ENCODE assay signal across 10 cellular contexts in the genomic region with DNA sequence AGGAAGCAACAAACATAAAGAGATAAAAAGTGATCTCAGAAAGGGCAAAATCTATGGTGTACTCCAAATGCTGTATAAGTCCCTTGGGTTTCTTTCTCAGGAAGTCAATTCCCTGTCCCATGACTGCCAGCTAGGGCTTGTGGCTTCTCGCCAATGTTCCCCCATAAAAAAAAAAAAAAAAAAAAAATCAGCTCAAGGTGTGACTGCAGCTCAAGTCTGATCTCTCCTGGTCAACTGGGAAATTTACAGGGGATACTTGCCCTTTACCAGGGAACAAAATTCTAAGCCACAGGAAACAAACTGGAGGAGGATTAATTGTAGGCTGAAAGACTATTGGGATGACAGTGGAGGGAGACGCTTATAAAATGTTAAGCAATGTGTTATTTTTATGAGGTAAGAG.
A peak's percentile ranks its signal among the peaks of the same experiment; 100 is the strongest.
DNase-seq lines count a peak whose midpoint lies in the region; ATAC-seq and TF ChIP-seq lines count a peak whose summit lies in the region.
"Had no signal": no experiment of that assay in that cellular context is flagged by ENCODE, and none has a peak within 500 bp of the region (broad histone marks: within the 10 kb centered on the region; RNA-seq: fewer than 3 reads in every experiment).

No MANE protein-coding gene starts in this region.

- peaks cover 10% of the 10 kb centered on the region for H3K4me1 Mint-ChIP-seq in chondrocyte (ENCODE audit: low read depth)

- CTCF ChIA-PET in SK-N-SH (lab: Yijun Ruan, JAX) = interaction anchor here (0.8 to 2.1 kb wide), 6 partner anchors 19 to 385 kb away, joined by 3 to 7 read pairs (median 4); no protein-coding TSS in a partner anchor

- H4K20me1 ChIP-seq in SK-N-SH (ENCODE audit: insufficient read depth) = no peaks in the 10 kb centered on the region

- no peak overlapping the region for H3K4me3 ChIP-seq in SK-N-SH (ENCODE audit: low read depth in 2 of 2, low read length in 1 of 2)
- H3K4me3 ChIP-seq in retinal pigment epithelial cell (ENCODE audit: low read length) = no peak overlapping the region

- H3K4me1 ChIP-seq in SK-N-SH (ENCODE audit: control insufficient read depth in 1 of 2, insufficient read depth in 2 of 2, low read depth in 1 of 2, low read length in 1 of 2) = peaks cover 9 to 18% of the 10 kb centered on the region in 2 experiments

- no peaks in the 10 kb centered on the region for H3K36me3 Mint-ChIP-seq in chondrocyte (ENCODE audit: low read depth)
- H3K36me3 Mint-ChIP-seq: CD8-positive, alpha-beta memory T cell had no signal

- H3K27ac Mint-ChIP-seq in chondrocyte (ENCODE audit: unreplicated experiment) = no peak overlapping the region

- peaks cover 7% of the 10 kb centered on the region for H3F3A ChIP-seq in SK-N-SH (replicated peaks; ENCODE audit: insufficient read depth)

- H3K36me3 ChIP-seq in SK-N-SH (replicated peaks in 1 of 2; ENCODE audit: control insufficient read depth in 1 of 2, insufficient read depth in 2 of 2, low read length in 1 of 2) = no peaks in the 10 kb centered on the region

- H3K27me3 ChIP-seq in SK-N-SH (ENCODE audit: insufficient read depth) = no peaks in the 10 kb centered on the region

- H3K9me3 Mint-ChIP-seq in chondrocyte (ENCODE audit: low read depth) = no peaks in the 10 kb centered on the region
- H3K9me3 Mint-ChIP-seq: CD8-positive, alpha-beta memory T cell had no signal

- H3K9me2 ChIP-seq in SK-N-SH = no peaks in the 10 kb centered on the region

- H3K9me3 ChIP-seq in SK-N-SH = no peaks in the 10 kb centered on the region

- POLR2A ChIA-PET in SK-N-SH (lab: Yijun Ruan, JAX) = no interaction called here

- no peaks in the 10 kb centered on the region for H3K79me2 ChIP-seq in SK-N-SH (ENCODE audit: insufficient read depth)

- WGBS in SK-N-SH (ENCODE audit: low lambda C conversion rate) = 88% methylated on average over 2 of the region's 2 CpGs

- no peak overlapping the region for H3K4me2 ChIP-seq in SK-N-SH

- no peak overlapping the region for H3K27ac ChIP-seq in SK-N-SH (ENCODE audit: low read depth in 2 of 2, low read length in 1 of 2)

- no peak overlapping the region for H3K4me3 Mint-ChIP-seq in chondrocyte (ENCODE audit: unreplicated experiment)
- H3K4me3 Mint-ChIP-seq: CD8-positive, alpha-beta memory T cell had no signal

- peak; percentile 35; the same call in 1 of the 2 replicates for TF ChIP-seq CTCF in SK-N-SH (IDR thresholded peaks at IDR 0.05)
- peak; percentile 64 for TF ChIP-seq CTCF in chondrocyte (IDR thresholded peaks at IDR 0.05)
- TF ChIP-seq CTCF in retinal pigment epithelial cell (conservative IDR thresholded peaks at IDR 0.05; ENCODE audit: low read depth, low read length) = peak; percentile 55

- peak; percentile 56 for TF ChIP-seq RAD21 in SK-N-SH (IDR thresholded peaks at IDR 0.05; ENCODE audit: low read length)

- DNase-seq in SK-N-SH (peak; percentile 42), NCI-H1105 (lab: John Stamatoyannopoulos, UW) (peak; percentile 3), chondrocyte (ENCODE audit: low spot score) (no peak), retinal pigment epithelial cell (ENCODE audit: low read depth) (no peak), anterior cingulate cortex (lab: John Stamatoyannopoulos, UW) (no peak), NCI-H1048 (lab: John Stamatoyannopoulos, UW) (no peak)
- no peak for DNase-seq in activated CD4-positive, alpha-beta T cell treated with anti-CD3 and anti-CD28 coated beads for 1 hour
- DNase-seq: CD8-positive, alpha-beta memory T cell had no signal

- no peak for TF ChIP-seq EP300 in SK-N-SH (IDR thresholded peaks at IDR 0.05; ENCODE audit: borderline replicate concordance in 1 of 2, low read depth in 1 of 2, low read length in 1 of 2)

- H3K27me3 Mint-ChIP-seq in chondrocyte (ENCODE audit: low read depth) = no peaks in the 10 kb centered on the region

- ATAC-seq in SK-N-SH treated with all-trans-retinoic acid at 6 μM for 48 hours = no peak
- ATAC-seq: Right ventricle myocardium inferior had no signal

- no peak overlapping the region for H3K9ac ChIP-seq in SK-N-SH

- no peak overlapping the region for H2AFZ ChIP-seq in SK-N-SH (ENCODE audit: low read depth)

TF ChIP-seq in SK-N-SH, 30 proteins besides CTCF, POLR2A, EP300 and RAD21:
- no peak for TF ChIP-seq SMC3 (IDR thresholded peaks at IDR 0.05; ENCODE audit: low read depth, low read length)
- no peak for TF ChIP-seq FOSL2 (IDR thresholded peaks at IDR 0.05; ENCODE audit: borderline replicate concordance, low read depth)
- TF ChIP-seq GABPA (IDR thresholded peaks at IDR 0.05; ENCODE audit: low read depth) = no peak
- TF ChIP-seq TCF12 (IDR thresholded peaks at IDR 0.05) = no peak
- no peak for TF ChIP-seq RXRA (IDR thresholded peaks at IDR 0.05; ENCODE audit: borderline replicate concordance, low read depth)
- no peak for TF ChIP-seq NRF1 (IDR thresholded peaks at IDR 0.05; ENCODE audit: low read depth, low read length)
- TF ChIP-seq POLR2AphosphoS5 (IDR thresholded peaks at IDR 0.05; ENCODE audit: low read depth, low read length) = no peak

TF ChIP-seq in SK-N-SH treated with all-trans-retinoic acid at 6 μM for 48 hours, 23 proteins besides CTCF, POLR2A, EP300 and RAD21:
- TF ChIP-seq RARB (CRISPR knock-in tag; IDR thresholded peaks at IDR 0.05) (no peak), CSDC2 (CRISPR knock-in tag; IDR thresholded peaks at IDR 0.05) (no peak), TOX (CRISPR knock-in tag; IDR thresholded peaks at IDR 0.05; ENCODE audit: borderline replicate concordance) (no peak), ZNF565 (CRISPR knock-in tag; conservative IDR thresholded peaks at IDR 0.05; ENCODE audit: low read depth) (no peak), ZNF8 (CRISPR knock-in tag; IDR thresholded peaks at IDR 0.05) (no peak), ESRRG (CRISPR knock-in tag; IDR thresholded peaks at IDR 0.05) (no peak), ZC3H10 (CRISPR knock-in tag; IDR thresholded peaks at IDR 0.05) (no peak), CREB5 (CRISPR knock-in tag; IDR thresholded peaks at IDR 0.05; ENCODE audit: low read depth) (no peak), GLIS3 (CRISPR knock-in tag; IDR thresholded peaks at IDR 0.05) (no peak), BACH2 (CRISPR knock-in tag; IDR thresholded peaks at IDR 0.05; ENCODE audit: borderline replicate concordance) (no peak), ZFP30 (CRISPR knock-in tag; IDR thresholded peaks at IDR 0.05) (no peak), TCF4 (CRISPR knock-in tag; IDR thresholded peaks at IDR 0.05; ENCODE audit: borderline replicate concordance) (no peak), ZFP3 (CRISPR knock-in tag; IDR thresholded peaks at IDR 0.05) (no peak)
- TF ChIP-seq, protein P1, sequence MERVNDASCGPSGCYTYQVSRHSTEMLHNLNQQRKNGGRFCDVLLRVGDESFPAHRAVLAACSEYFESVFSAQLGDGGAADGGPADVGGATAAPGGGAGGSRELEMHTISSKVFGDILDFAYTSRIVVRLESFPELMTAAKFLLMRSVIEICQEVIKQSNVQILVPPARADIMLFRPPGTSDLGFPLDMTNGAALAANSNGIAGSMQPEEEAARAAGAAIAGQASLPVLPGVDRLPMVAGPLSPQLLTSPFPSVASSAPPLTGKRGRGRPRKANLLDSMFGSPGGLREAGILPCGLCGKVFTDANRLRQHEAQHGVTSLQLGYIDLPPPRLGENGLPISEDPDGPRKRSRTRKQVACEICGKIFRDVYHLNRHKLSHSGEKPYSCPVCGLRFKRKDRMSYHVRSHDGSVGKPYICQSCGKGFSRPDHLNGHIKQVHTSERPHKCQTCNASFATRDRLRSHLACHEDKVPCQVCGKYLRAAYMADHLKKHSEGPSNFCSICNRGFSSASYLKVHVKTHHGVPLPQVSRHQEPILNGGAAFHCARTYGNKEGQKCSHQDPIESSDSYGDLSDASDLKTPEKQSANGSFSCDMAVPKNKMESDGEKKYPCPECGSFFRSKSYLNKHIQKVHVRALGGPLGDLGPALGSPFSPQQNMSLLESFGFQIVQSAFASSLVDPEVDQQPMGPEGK (CRISPR knock-in tag; IDR thresholded peaks at IDR 0.05; ENCODE audit: borderline replicate concordance) = no peak

Comparison
In these comparisons a context has a peak if more than half of its experiments do, and no peak if none do; other contexts are left out.
1. DNase-seq: peak in SK-N-SH (single experiment) and NCI-H1105 (single experiment); none in chondrocyte (single experiment), retinal pigment epithelial cell (single experiment), anterior cingulate cortex (0 of 58), activated CD4-positive, alpha-beta T cell treated with anti-CD3 and anti-CD28 coated beads for 1 hour (single experiment) and NCI-H1048 (single experiment).
2. Peak in every context shown above with its lines, with median percentiles within 50 percentile points of each other: CTCF ChIP-seq.